ENCODE assay signal across 24 cellular contexts in the genomic region with DNA sequence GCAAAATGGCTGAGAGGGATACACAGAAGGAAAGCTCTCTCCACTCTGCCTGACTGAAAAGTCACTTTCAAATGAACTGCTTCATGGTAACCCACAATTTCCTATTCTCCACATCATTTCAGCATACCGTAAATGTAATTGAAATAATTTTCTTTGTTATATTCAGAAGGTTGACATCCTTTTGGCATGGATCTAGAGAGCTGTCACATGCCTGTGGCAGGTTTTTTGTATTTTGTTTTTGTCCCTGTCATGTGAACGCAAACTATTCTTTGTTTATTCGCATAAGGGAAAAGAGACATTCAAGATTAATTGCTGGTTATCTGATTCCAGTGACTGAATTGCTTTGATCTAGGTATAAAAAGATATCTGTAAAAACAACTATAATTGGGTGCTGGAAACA.
"Had no signal": no experiment of that assay in that cellular context is flagged by ENCODE, and none has a peak within 500 bp of the region (broad histone marks: within the 10 kb centered on the region; RNA-seq: fewer than 3 reads in every experiment).

No MANE protein-coding gene starts in this region.

- H2AFZ ChIP-seq: parathyroid adenoma had no signal

- H3K4me3 ChIP-seq: psoas muscle, right lobe of liver, sigmoid colon, stomach, thoracic aorta, thyroid gland, tibial nerve, upper lobe of left lung, vagina had no signal

- H3K36me3 ChIP-seq: neutrophil, right lobe of liver, sigmoid colon, stomach, thoracic aorta, thyroid gland, tibial nerve, upper lobe of left lung, vagina had no signal

- DNase-seq: naive thymus-derived CD4-positive, alpha-beta T cell; natural killer cell; nucleus accumbens; posterior cingulate gyrus; psoas muscle; right cardiac atrium; right lobe of liver; sigmoid colon; small intestine; stimulated activated CD4-positive, alpha-beta T cell treated with anti-CD3 and anti-CD28 coated beads, Interleukin-15, amount 100 ng/mL, for 24 hours; stimulated activated CD4-positive, alpha-beta T cell treated with anti-CD3 and anti-CD28 coated beads, Interleukin-2, amount 100 ng/mL, for 24 hours; stimulated activated CD4-positive, alpha-beta T cell treated with anti-CD3 and anti-CD28 coated beads, Interleukin-2, amount 100 ng/mL, for 48 hours; stimulated activated CD4-positive, alpha-beta T cell treated with anti-CD3 and anti-CD28 coated beads, Interleukin-4, amount 100 ng/mL, for 24 hours; stimulated activated naive B cell treated with anti-CD40 and anti-IgM and Interleukin-4, amounts not matched to agents 10 μg/mL and 1 μg/mL and 100 μg/mL, for 72 hours; stimulated activated naive CD4-positive, alpha-beta T cell treated with Interleukin-2 at 50 U/mL for 16 hours; stomach; thyroid gland; trophoblast cell; upper lobe of left lung had no signal

- H3K9me3 ChIP-seq: neutrophil, psoas muscle, right lobe of liver, sigmoid colon, stomach, thoracic aorta, thyroid gland, tibial nerve, upper lobe of left lung, vagina had no signal

- H3K27ac ChIP-seq: neutrophil, parathyroid adenoma, psoas muscle, right lobe of liver, sigmoid colon, stomach, thoracic aorta, thyroid gland, tibial nerve, upper lobe of left lung, vagina had no signal

- H3K27me3 ChIP-seq: neutrophil, right lobe of liver, sigmoid colon, stomach, thyroid gland, tibial nerve, upper lobe of left lung, vagina had no signal

- H3K79me2 ChIP-seq: parathyroid adenoma had no signal

- H3K9ac ChIP-seq: parathyroid adenoma had no signal
